ENCODE assay signal across 2 cellular contexts in genomic region chr3:32820430-32820829, GRCh38.
TF ChIP-seq lines count a peak whose summit lies in the region.

No MANE protein-coding gene starts in this region.

TF ChIP-seq in GM23338, 12 proteins besides CTCF, POLR2A, EP300 and RAD21 (continued from another document):
- TF ChIP-seq JUNB (IDR thresholded peaks at IDR 0.05; ENCODE audit: unreplicated experiment): no peak
- TF ChIP-seq EZH2phosphoT487 (IDR thresholded peaks at IDR 0.05; ENCODE audit: unreplicated experiment): no peak
- no peak for TF ChIP-seq CREB1 (CRISPR knock-in tag; IDR thresholded peaks at IDR 0.05; ENCODE audit: low read depth)
- TF ChIP-seq ZNF331 (CRISPR knock-in tag; IDR thresholded peaks at IDR 0.05; ENCODE audit: low read depth): no peak
- no peak for TF ChIP-seq POLR2AphosphoS5 (IDR thresholded peaks at IDR 0.05; ENCODE audit: low read depth)
- no peak for TF ChIP-seq EZH2 (IDR thresholded peaks at IDR 0.05; ENCODE audit: low read depth, unreplicated experiment)
- TF ChIP-seq REST (IDR thresholded peaks at IDR 0.05; ENCODE audit: unreplicated experiment): no peak
- TF ChIP-seq NANOG (IDR thresholded peaks at IDR 0.05; ENCODE audit: borderline replicate concordance): no peak
- no peak for TF ChIP-seq ZNF462 (CRISPR knock-in tag; IDR thresholded peaks at IDR 0.05)

TF ChIP-seq in WTC11, 78 proteins besides CTCF, POLR2A, EP300 and RAD21 (continued from another document):
- no peak for TF ChIP-seq E2F4 (CRISPR knock-in tag; IDR thresholded peaks at IDR 0.05; ENCODE audit: borderline replicate concordance, low read depth)
- no peak for TF ChIP-seq FOXP4 (CRISPR knock-in tag; IDR thresholded peaks at IDR 0.05)
- no peak for TF ChIP-seq HMGXB4 (CRISPR knock-in tag; IDR thresholded peaks at IDR 0.05)
- no peak for TF ChIP-seq NR1H2 (CRISPR knock-in tag; IDR thresholded peaks at IDR 0.05)
- TF ChIP-seq HMGA2 (CRISPR knock-in tag; IDR thresholded peaks at IDR 0.05): no peak
- no peak for TF ChIP-seq TCF7 (CRISPR knock-in tag; IDR thresholded peaks at IDR 0.05; ENCODE audit: low read depth)
